27 cellular contexts compared by ENCODE assay signal in the genomic region with DNA sequence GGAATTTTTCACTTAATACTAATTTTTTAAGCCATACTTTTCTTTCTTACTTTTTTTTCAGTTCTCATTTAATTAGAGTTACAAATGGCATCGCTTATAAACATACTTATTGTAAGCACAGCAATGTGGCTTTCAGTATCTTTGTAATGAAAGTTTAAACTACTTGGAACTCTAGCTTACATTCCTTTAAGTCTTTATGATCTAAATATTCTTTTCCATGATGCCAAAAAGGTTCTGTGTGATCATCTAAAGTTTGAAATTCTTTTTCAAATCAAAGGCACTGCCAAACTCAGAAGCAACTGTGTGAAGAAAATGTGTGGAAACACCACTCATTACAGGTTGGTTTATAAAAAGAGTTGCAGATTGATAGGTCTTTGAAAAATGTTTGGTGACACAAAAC.
"Had no signal": no experiment of that assay in that cellular context is flagged by ENCODE, and none has a peak within 500 bp of the region (broad histone marks: within the 10 kb centered on the region; RNA-seq: fewer than 3 reads in every experiment).

No MANE protein-coding gene starts in this region.

- H3K4me3 Mint-ChIP-seq: activated B cell treated with CpG ODN at 0.5 μM for 24 hours; activated CD8-positive, alpha-beta memory T cell treated with anti-CD3 and anti-CD28 coated beads, Interleukin-2, amount 10 ng/mL, durations not matched to agents 7 days and 5 days; activated CD8-positive, alpha-beta T cell treated with anti-CD3 and anti-CD28 coated beads, Interleukin-2, amount 10 ng/mL, durations not matched to agents 7 days and 5 days; brain; nephron; stimulated activated effector memory CD8-positive, alpha-beta T cell treated with anti-CD3 and anti-CD28 coated beads, Interleukin-12 subunit alpha, Interleukin-12 subunit beta, amount 100 ng/mL, for 72 hours; stimulated activated naive CD8-positive, alpha-beta T cell treated with anti-CD3 and anti-CD28 coated beads, Interleukin-15, amount 100 ng/mL, for 72 hours; T-helper 2 cell treated with Interferon-gamma antibody and Interleukin-4, amounts not matched to agents 5 μg/mL and 100 μg/mL, for 36 hours had no signal

- H3K4me1 Mint-ChIP-seq: activated B cell treated with CpG ODN at 0.5 μM for 24 hours; activated CD8-positive, alpha-beta memory T cell treated with anti-CD3 and anti-CD28 coated beads, Interleukin-2, amount 10 ng/mL, durations not matched to agents 7 days and 5 days; stimulated activated effector memory CD8-positive, alpha-beta T cell treated with anti-CD3 and anti-CD28 coated beads, Interleukin-12 subunit alpha, Interleukin-12 subunit beta, amount 100 ng/mL, for 72 hours; stimulated activated naive CD8-positive, alpha-beta T cell treated with anti-CD3 and anti-CD28 coated beads, Interleukin-15, amount 100 ng/mL, for 72 hours had no signal

- H3K27ac ChIP-seq: cardiac muscle cell, neutrophil, ovary, right lobe of liver, tibial nerve had no signal

- H3K9me3 ChIP-seq: neutrophil, ovary, right lobe of liver, tibial nerve had no signal

- H3K27me3 Mint-ChIP-seq: activated B cell treated with CpG ODN at 0.5 μM for 24 hours; activated CD8-positive, alpha-beta memory T cell treated with anti-CD3 and anti-CD28 coated beads, Interleukin-2, amount 10 ng/mL, durations not matched to agents 7 days and 5 days; progenitor cell of endocrine pancreas; stimulated activated naive CD8-positive, alpha-beta T cell treated with anti-CD3 and anti-CD28 coated beads, Interleukin-15, amount 100 ng/mL, for 72 hours had no signal

- H3K4me1 ChIP-seq: right lobe of liver, tibial nerve had no signal

- H3K4me3 ChIP-seq: cardiac muscle cell, ovary, right lobe of liver, skin epidermis, tibial nerve had no signal

- H3K36me3 Mint-ChIP-seq: activated CD8-positive, alpha-beta memory T cell treated with anti-CD3 and anti-CD28 coated beads, Interleukin-2, amount 10 ng/mL, durations not matched to agents 7 days and 5 days; activated naive CD4-positive, alpha-beta T cell treated with anti-CD3 and anti-CD28 coated beads, Interleukin-2, amount 50 U/mL, for 72 hours; brain; stimulated activated effector memory CD8-positive, alpha-beta T cell treated with anti-CD3 and anti-CD28 coated beads, Interleukin-12 subunit alpha, Interleukin-12 subunit beta, amount 100 ng/mL, for 72 hours had no signal

- H3K9me3 Mint-ChIP-seq: activated B cell treated with CpG ODN at 0.5 μM for 24 hours; activated naive CD4-positive, alpha-beta T cell treated with anti-CD3 and anti-CD28 coated beads, Interleukin-2, amount 50 U/mL, for 72 hours; nephron; stimulated activated naive CD8-positive, alpha-beta T cell treated with anti-CD3 and anti-CD28 coated beads, Interleukin-15, amount 100 ng/mL, for 72 hours; T-helper 2 cell treated with Interferon-gamma antibody and Interleukin-4, amounts not matched to agents 5 μg/mL and 100 μg/mL, for 36 hours had no signal

- ATAC-seq: activated CD8-positive, alpha-beta memory T cell treated with anti-CD3 and anti-CD28 coated beads, Interleukin-2, amount 10 ng/mL, durations not matched to agents 7 days and 5 days; activated CD8-positive, alpha-beta T cell treated with anti-CD3 and anti-CD28 coated beads, Interleukin-2, amount 10 ng/mL, durations not matched to agents 7 days and 5 days; activated naive CD4-positive, alpha-beta T cell treated with anti-CD3 and anti-CD28 coated beads, Interleukin-2, amount 50 U/mL, for 72 hours; left colon; right lobe of liver; stimulated activated effector memory CD8-positive, alpha-beta T cell treated with anti-CD3 and anti-CD28 coated beads, Interleukin-12 subunit alpha, Interleukin-12 subunit beta, amount 100 ng/mL, for 72 hours; stimulated activated naive CD8-positive, alpha-beta T cell treated with anti-CD3 and anti-CD28 coated beads, Interleukin-15, amount 100 ng/mL, for 72 hours had no signal

- H3K27ac Mint-ChIP-seq: activated B cell treated with CpG ODN at 0.5 μM for 24 hours; activated CD8-positive, alpha-beta memory T cell treated with anti-CD3 and anti-CD28 coated beads, Interleukin-2, amount 10 ng/mL, durations not matched to agents 7 days and 5 days; activated CD8-positive, alpha-beta T cell treated with anti-CD3 and anti-CD28 coated beads, Interleukin-2, amount 10 ng/mL, durations not matched to agents 7 days and 5 days; activated naive CD4-positive, alpha-beta T cell treated with anti-CD3 and anti-CD28 coated beads, Interleukin-2, amount 50 U/mL, for 72 hours; nephron; progenitor cell of endocrine pancreas; stimulated activated effector memory CD8-positive, alpha-beta T cell treated with anti-CD3 and anti-CD28 coated beads, Interleukin-12 subunit alpha, Interleukin-12 subunit beta, amount 100 ng/mL, for 72 hours; stimulated activated naive CD8-positive, alpha-beta T cell treated with anti-CD3 and anti-CD28 coated beads, Interleukin-15, amount 100 ng/mL, for 72 hours; T-helper 2 cell treated with Interferon-gamma antibody and Interleukin-4, amounts not matched to agents 5 μg/mL and 100 μg/mL, for 36 hours had no signal

- H3K27me3 ChIP-seq: cardiac muscle cell, neutrophil, ovary, right lobe of liver, tibial nerve had no signal

- DNase-seq: activated B cell treated with CpG ODN at 0.5 μM for 24 hours; activated CD8-positive, alpha-beta memory T cell treated with anti-CD3 and anti-CD28 coated beads, Interleukin-2, amount 10 ng/mL, durations not matched to agents 7 days and 5 days; activated CD8-positive, alpha-beta T cell treated with anti-CD3 and anti-CD28 coated beads, Interleukin-2, amount 10 ng/mL, durations not matched to agents 7 days and 5 days; activated naive CD4-positive, alpha-beta T cell; activated T-cell treated with anti-CD3 and anti-CD28 coated beads, Interleukin-2, amount 50 U/mL, for 48 hours; anterior cingulate cortex; cerebellar nuclear complex; cortex of kidney; hippocampal formation; left colon; mammary epithelial cell; ovary; right lobe of liver; stimulated activated CD4-positive, alpha-beta T cell treated with anti-CD3 and anti-CD28 coated beads, Interleukin-12 subunit alpha, Interleukin-12 subunit beta, amount 100 ng/mL, for 4 hours; stimulated activated CD4-positive, alpha-beta T cell treated with anti-CD3 and anti-CD28 coated beads, Interleukin-4, amount 100 ng/mL, for 1 hour; stimulated activated naive CD8-positive, alpha-beta T cell treated with anti-CD3 and anti-CD28 coated beads, Interleukin-15, amount 100 ng/mL, for 72 hours; T-helper 1 cell had no signal

- H3K36me3 ChIP-seq: cardiac muscle cell, neutrophil, ovary, right lobe of liver, tibial nerve had no signal
